Comparison of ENCODE assay signal across 1 cellular context in genomic region chr10:1044964-1045363, GRCh38.
TF ChIP-seq lines count a peak whose summit lies in the region.

No MANE protein-coding gene starts in this region.

TF ChIP-seq in liver, 16 proteins besides CTCF, POLR2A, EP300 and RAD21 (continued from another document):
- TF ChIP-seq REST (IDR thresholded peaks at IDR 0.05) (no peak), HNF4G (IDR thresholded peaks at IDR 0.05) (no peak), FOXA2 (IDR thresholded peaks at IDR 0.05) (no peak), YY1 (IDR thresholded peaks at IDR 0.05) (no peak), JUND (IDR thresholded peaks at IDR 0.05) (no peak), MAX (IDR thresholded peaks at IDR 0.05) (no peak), RXRA (IDR thresholded peaks at IDR 0.05) (no peak), EGR1 (IDR thresholded peaks at IDR 0.05; ENCODE audit: low read depth in 2 of 2) (no peak), NR2F2 (IDR thresholded peaks at IDR 0.05) (no peak), TAF1 (conservative IDR thresholded peaks at IDR 0.05) (no peak)
- TF ChIP-seq, protein P1, sequence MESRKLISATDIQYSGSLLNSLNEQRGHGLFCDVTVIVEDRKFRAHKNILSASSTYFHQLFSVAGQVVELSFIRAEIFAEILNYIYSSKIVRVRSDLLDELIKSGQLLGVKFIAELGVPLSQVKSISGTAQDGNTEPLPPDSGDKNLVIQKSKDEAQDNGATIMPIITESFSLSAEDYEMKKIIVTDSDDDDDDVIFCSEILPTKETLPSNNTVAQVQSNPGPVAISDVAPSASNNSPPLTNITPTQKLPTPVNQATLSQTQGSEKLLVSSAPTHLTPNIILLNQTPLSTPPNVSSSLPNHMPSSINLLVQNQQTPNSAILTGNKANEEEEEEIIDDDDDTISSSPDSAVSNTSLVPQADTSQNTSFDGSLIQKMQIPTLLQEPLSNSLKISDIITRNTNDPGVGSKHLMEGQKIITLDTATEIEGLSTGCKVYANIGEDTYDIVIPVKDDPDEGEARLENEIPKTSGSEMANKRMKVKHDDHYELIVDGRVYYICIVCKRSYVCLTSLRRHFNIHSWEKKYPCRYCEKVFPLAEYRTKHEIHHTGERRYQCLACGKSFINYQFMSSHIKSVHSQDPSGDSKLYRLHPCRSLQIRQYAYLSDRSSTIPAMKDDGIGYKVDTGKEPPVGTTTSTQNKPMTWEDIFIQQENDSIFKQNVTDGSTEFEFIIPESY (IDR thresholded peaks at IDR 0.05): no peak
- TF ChIP-seq, protein P2, sequence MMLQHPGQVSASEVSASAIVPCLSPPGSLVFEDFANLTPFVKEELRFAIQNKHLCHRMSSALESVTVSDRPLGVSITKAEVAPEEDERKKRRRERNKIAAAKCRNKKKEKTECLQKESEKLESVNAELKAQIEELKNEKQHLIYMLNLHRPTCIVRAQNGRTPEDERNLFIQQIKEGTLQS (IDR thresholded peaks at IDR 0.05): no peak
